In the genomic region with DNA sequence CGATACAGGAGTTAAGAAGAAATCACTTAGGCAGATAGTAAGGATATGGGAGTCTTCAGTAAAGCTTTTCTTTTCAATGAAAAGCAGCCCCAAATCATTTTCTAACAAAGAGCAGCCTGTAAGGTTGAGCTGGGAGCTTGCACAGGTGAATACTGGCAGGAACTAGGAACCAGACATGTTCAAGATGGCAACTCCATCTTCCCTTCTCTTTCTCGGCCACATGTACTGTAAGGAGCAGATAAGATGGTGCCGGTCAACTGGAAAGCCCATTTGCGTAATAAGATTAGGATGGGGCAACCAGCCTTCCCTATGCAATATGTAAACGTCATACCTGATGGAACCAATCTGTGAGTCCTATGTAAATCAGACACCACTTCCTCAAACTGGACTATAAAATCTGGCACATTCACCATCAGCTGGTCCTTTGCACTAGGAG, we compare ENCODE assay signal across 1 cellular context.
TF ChIP-seq lines count a peak whose summit lies in the region.

No MANE protein-coding gene starts in this region.

TF ChIP-seq in GM12878, 131 proteins besides CTCF, POLR2A, EP300 and RAD21:
- TF ChIP-seq RCOR1 (conservative IDR thresholded peaks at IDR 0.05; ENCODE audit: low read depth, low read length) (no peak), SPI1 (IDR thresholded peaks at IDR 0.05; ENCODE audit: borderline replicate concordance, insufficient read depth, low read depth, low read length) (peak; percentile 33; the same call in 1 of the 2 replicates)
- TF ChIP-seq, protein P1, sequence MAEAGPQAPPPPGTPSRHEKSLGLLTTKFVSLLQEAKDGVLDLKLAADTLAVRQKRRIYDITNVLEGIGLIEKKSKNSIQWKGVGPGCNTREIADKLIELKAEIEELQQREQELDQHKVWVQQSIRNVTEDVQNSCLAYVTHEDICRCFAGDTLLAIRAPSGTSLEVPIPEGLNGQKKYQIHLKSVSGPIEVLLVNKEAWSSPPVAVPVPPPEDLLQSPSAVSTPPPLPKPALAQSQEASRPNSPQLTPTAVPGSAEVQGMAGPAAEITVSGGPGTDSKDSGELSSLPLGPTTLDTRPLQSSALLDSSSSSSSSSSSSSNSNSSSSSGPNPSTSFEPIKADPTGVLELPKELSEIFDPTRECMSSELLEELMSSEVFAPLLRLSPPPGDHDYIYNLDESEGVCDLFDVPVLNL (IDR thresholded peaks at IDR 0.05; ENCODE audit: low read depth, low read length) = no peak
